14 cellular contexts compared by ENCODE assay signal in the genomic region with DNA sequence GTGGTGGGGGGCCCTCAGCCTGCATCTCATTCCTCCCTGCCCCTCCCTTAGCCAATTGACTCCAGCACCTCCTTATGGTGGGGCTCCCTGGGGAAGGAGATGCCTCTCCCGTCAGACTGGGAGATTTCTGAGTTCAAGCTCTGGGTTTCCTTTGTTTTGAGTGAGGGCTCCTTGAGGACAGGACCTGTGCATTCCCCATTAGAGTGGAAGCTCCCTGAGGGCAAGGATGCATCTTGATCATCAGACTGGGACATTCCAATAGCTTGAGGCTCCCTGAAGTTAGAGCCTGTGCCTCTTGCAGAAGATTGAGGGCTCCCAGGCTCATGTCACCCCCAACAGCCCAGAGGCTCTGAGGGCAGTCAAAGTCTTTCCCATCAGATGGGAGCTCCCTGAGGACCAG. TPM values are rescaled to one million over a fixed set of nuclear protein-coding genes. Genes with fewer than 3 reads are reported as not detected.
"Had no signal": no experiment of that assay in that cellular context is flagged by ENCODE, and none has a peak within 500 bp of the region (broad histone marks: within the 10 kb centered on the region; RNA-seq: fewer than 3 reads in every experiment).

No MANE protein-coding gene starts in this region.

- H3K9me3 ChIP-seq: colonic mucosa, psoas muscle, right lobe of liver, transverse colon, vagina had no signal

- H3K27me3 ChIP-seq: colonic mucosa, foreskin keratinocyte, right lobe of liver, transverse colon, vagina had no signal

- H3K27ac ChIP-seq: colonic mucosa, foreskin keratinocyte, psoas muscle, right lobe of liver, transverse colon, vagina had no signal

- DNase-seq: activated CD4-positive, CD25-positive, alpha-beta regulatory T cell treated with anti-CD3 and anti-CD28 coated beads, Interleukin-2, amount 50 U/mL, for 72 hours; amniotic stem cell; central memory CD4-positive, alpha-beta T cell; colonic mucosa; head of caudate nucleus; nephron progenitor cell; psoas muscle; right lobe of liver; stimulated activated naive CD8-positive, alpha-beta T cell treated with anti-CD3 and anti-CD28 coated beads, Interleukin-15, Interleukin-2, amounts not matched to agents 100 U/mL and 50 U/mL, for 24 hours; transverse colon had no signal

- ATAC-seq: foreskin keratinocyte; psoas muscle; right lobe of liver; stimulated activated naive CD8-positive, alpha-beta T cell treated with anti-CD3 and anti-CD28 coated beads, Interleukin-15, Interleukin-2, amounts not matched to agents 100 U/mL and 50 U/mL, for 24 hours had no signal

- H3K4me1 ChIP-seq: foreskin keratinocyte, psoas muscle had no signal

- H3K4me3 Mint-ChIP-seq: activated naive CD8-positive, alpha-beta T cell; nephron progenitor cell had no signal

- H3K4me3 ChIP-seq: colonic mucosa, psoas muscle, right lobe of liver, smooth muscle cell, transverse colon, vagina had no signal

- H3K36me3 Mint-ChIP-seq: activated naive CD8-positive, alpha-beta T cell had no signal

- H3K36me3 ChIP-seq: colonic mucosa, right lobe of liver, transverse colon had no signal

- H3K27ac Mint-ChIP-seq: nephron progenitor cell had no signal

- H3K27me3 Mint-ChIP-seq: activated naive CD8-positive, alpha-beta T cell had no signal

- H3K4me2 ChIP-seq: smooth muscle cell had no signal

RNA-seq across cellular contexts. Expression of a gene that starts 23.6 kb away (rescaled TPM):
- total RNA-seq: right lobe of liver had no signal
